Comparison of ENCODE assay signal across 1 cellular context in genomic region chr16:2450975-2451381, GRCh38.
TF ChIP-seq lines count a peak whose summit lies in the region.

No MANE protein-coding gene starts in this region.

TF ChIP-seq in K562, 482 proteins besides CTCF, POLR2A, EP300 and RAD21:
- TF ChIP-seq RBFOX2 (IDR thresholded peaks at IDR 0.05; ENCODE audit: low read depth, low read length) (peak; percentile 37), CHAMP1 (IDR thresholded peaks at IDR 0.05) (no peak)
